Comparison of ENCODE assay signal across 13 cellular contexts in genomic region chr16:89341697-89342694, GRCh38.
DNase-seq lines count a peak whose midpoint lies in the region; ATAC-seq and TF ChIP-seq lines count a peak whose summit lies in the region.
"Had no signal": no experiment of that assay in that cellular context is flagged by ENCODE, and none has a peak within 500 bp of the region (broad histone marks: within the 10 kb centered on the region; RNA-seq: fewer than 3 reads in every experiment).

No MANE protein-coding gene starts in this region.

- no peak overlapping the region for H3K4me3 Mint-ChIP-seq in progenitor cell of endocrine pancreas (ENCODE audit: low read depth)

- peaks cover 100% of the 10 kb centered on the region for H3K79me2 ChIP-seq in SK-N-SH (ENCODE audit: insufficient read depth)
- H3K79me2 ChIP-seq in Karpas-422 (ENCODE audit: low read length) = peaks cover 90% of the 10 kb centered on the region

- peak overlapping the region; percentile 81 for H3K27ac Mint-ChIP-seq in progenitor cell of endocrine pancreas

- DNase-seq in SK-N-SH (no peak), SJCRH30 (no peak), progenitor cell of endocrine pancreas (ENCODE audit: low spot score, unreplicated experiment) (no peak), Karpas-422 (no peak), NOMO-1 (lab: John Stamatoyannopoulos, UW; ENCODE audit: unreplicated experiment in 2 of 2) (no peak), Kasumi-1 (lab: John Stamatoyannopoulos, UW) (no peak)
- DNase-seq: DMS153; hippocampal formation; NCI-H774; stimulated activated CD4-positive, alpha-beta T cell treated with anti-CD3 and anti-CD28 coated beads, Interleukin-4, amount 100 ng/mL, for 4 hours had no signal

- H3K9me3 Mint-ChIP-seq in progenitor cell of endocrine pancreas (ENCODE audit: low read depth) = no peaks in the 10 kb centered on the region

- no peaks in the 10 kb centered on the region for H3K36me3 Mint-ChIP-seq in progenitor cell of endocrine pancreas (ENCODE audit: insufficient read depth)

- H3K27ac ChIP-seq in SK-N-SH (ENCODE audit: low read depth in 2 of 2, low read length in 1 of 2) = no peak overlapping the region; a peak in 1 of 4 replicates
- H3K27ac ChIP-seq in SJCRH30 = peak overlapping the region; percentile 97
- H3K27ac ChIP-seq in esophagus (ENCODE audit: low read depth in 2 of 2, low read length in 1 of 2) = peak overlapping the region; percentile 46 to 87
- H3K27ac ChIP-seq in Karpas-422 (ENCODE audit: low read length) = no peak overlapping the region

- H3K4me1 ChIP-seq in SK-N-SH (ENCODE audit: control insufficient read depth in 1 of 2, insufficient read depth in 2 of 2, low read depth in 1 of 2, low read length in 1 of 2) (peaks cover 4 to 33% of the 10 kb centered on the region in 2 experiments; a peak in 2 of 4 replicates), SJCRH30 (peaks cover 35% of the 10 kb centered on the region), esophagus (ENCODE audit: control insufficient read depth in 2 of 2, insufficient read depth in 2 of 2, low read length in 1 of 2) (peaks cover 8 to 35% of the 10 kb centered on the region in 2 donors), Karpas-422 (ENCODE audit: low read length) (no peaks in the 10 kb centered on the region)

- TF ChIP-seq EP300 in SK-N-SH (IDR thresholded peaks at IDR 0.05; ENCODE audit: borderline replicate concordance in 1 of 2, low read depth in 1 of 2, low read length in 1 of 2) = no peak

- no peak for TF ChIP-seq CTCF in SK-N-SH (IDR thresholded peaks at IDR 0.05)
- no peak for TF ChIP-seq CTCF in progenitor cell of endocrine pancreas (IDR thresholded peaks at IDR 0.05; ENCODE audit: unreplicated experiment)

- peaks cover 31% of the 10 kb centered on the region for H3K4me1 Mint-ChIP-seq in progenitor cell of endocrine pancreas (ENCODE audit: low read depth)

- H3K9me2 ChIP-seq in SK-N-SH = no peaks in the 10 kb centered on the region
- H3K9me2 ChIP-seq in Karpas-422 (replicated peaks; ENCODE audit: insufficient read depth, low read length) = no peaks in the 10 kb centered on the region

- no peaks in the 10 kb centered on the region for H3K27me3 Mint-ChIP-seq in progenitor cell of endocrine pancreas

- ATAC-seq in SK-N-SH treated with all-trans-retinoic acid at 6 μM for 48 hours = no peak
- ATAC-seq: activated CD4-positive, CD25-positive, alpha-beta regulatory T cell treated with anti-CD3 and anti-CD28 coated beads, Interleukin-2, amount 50 U/mL, for 24 hours had no signal

- H3K9ac ChIP-seq in SK-N-SH = no peak overlapping the region
- H3K9ac ChIP-seq in Karpas-422 (ENCODE audit: low read length) = no peak overlapping the region

- H4K20me1 ChIP-seq in SK-N-SH (ENCODE audit: insufficient read depth) = peaks cover 100% of the 10 kb centered on the region
- H4K20me1 ChIP-seq in Karpas-422 (ENCODE audit: insufficient read depth, low read depth, low read length) = peaks cover 34% of the 10 kb centered on the region; the same call in 1 of the 2 replicates

- peaks cover 0 to 5% of the 10 kb centered on the region in 2 experiments for H3K36me3 ChIP-seq in SK-N-SH (replicated peaks in 1 of 2; ENCODE audit: control insufficient read depth in 1 of 2, insufficient read depth in 2 of 2, low read length in 1 of 2)
- H3K36me3 ChIP-seq in SJCRH30 = peaks cover 6% of the 10 kb centered on the region; the same call in 1 of the 2 replicates
- peaks cover 0 to 11% of the 10 kb centered on the region in 2 donors for H3K36me3 ChIP-seq in esophagus (ENCODE audit: control insufficient read depth in 2 of 2, insufficient read depth in 2 of 2, low read length in 1 of 2)
- no peaks in the 10 kb centered on the region for H3K36me3 ChIP-seq in Karpas-422 (ENCODE audit: insufficient read depth, low read length)

- H2AFZ ChIP-seq in SK-N-SH (ENCODE audit: low read depth) (no peak overlapping the region), Karpas-422 (ENCODE audit: low read length) (no peak overlapping the region)

- H3K9me3 ChIP-seq in SK-N-SH (no peaks in the 10 kb centered on the region), SJCRH30 (replicated peaks) (no peaks in the 10 kb centered on the region), esophagus (ENCODE audit: control insufficient read depth in 2 of 2, insufficient read depth in 1 of 2, low read depth in 1 of 2, low read length in 1 of 2) (no peaks in the 10 kb centered on the region), Karpas-422 (ENCODE audit: low read length) (no peaks in the 10 kb centered on the region)

- no peak overlapping the region for H3K4me3 ChIP-seq in SK-N-SH (ENCODE audit: low read depth in 2 of 2, low read length in 1 of 2)
- H3K4me3 ChIP-seq in SJCRH30 = no peak overlapping the region
- no peak overlapping the region for H3K4me3 ChIP-seq in esophagus (ENCODE audit: low read depth in 1 of 2, low read length in 2 of 2)
- no peak overlapping the region for H3K4me3 ChIP-seq in Karpas-422 (ENCODE audit: low read length)

- peaks cover 2% of the 10 kb centered on the region for H3F3A ChIP-seq in SK-N-SH (replicated peaks; ENCODE audit: insufficient read depth)

- 86% methylated on average over 26 of the region's 35 CpGs for WGBS in SK-N-SH (ENCODE audit: low lambda C conversion rate)
- WGBS in esophagus, 2 donors = 66 to 72% methylated on average over 35 of the region's 35 CpGs

- TF ChIP-seq RAD21 in SK-N-SH (IDR thresholded peaks at IDR 0.05; ENCODE audit: low read length) = no peak

- POLR2A ChIA-PET in SK-N-SH (lab: Yijun Ruan, JAX) = no interaction called here

- H3K27me3 ChIP-seq in SK-N-SH (ENCODE audit: insufficient read depth) (no peaks in the 10 kb centered on the region), SJCRH30 (no peaks in the 10 kb centered on the region), esophagus (ENCODE audit: control insufficient read depth in 1 of 2, insufficient read depth in 2 of 2, low read length in 2 of 2) (no peaks in the 10 kb centered on the region), Karpas-422 (ENCODE audit: low read length) (no peaks in the 10 kb centered on the region)

- H3K4me2 ChIP-seq in SK-N-SH = 0 out of 2 replicates have a peak overlapping the region, but pooled peaks have one; percentile 10
- no peak overlapping the region for H3K4me2 ChIP-seq in Karpas-422 (ENCODE audit: low read depth, low read length, poor library complexity, severe bottlenecking)

- CTCF ChIA-PET in SK-N-SH (lab: Yijun Ruan, JAX) = interaction anchor here (0.9 to 1.9 kb wide), 3 partner anchors 8 to 42 kb away, joined by 3 to 9 read pairs (median 3); no protein-coding TSS in a partner anchor

TF ChIP-seq in SK-N-SH, 30 proteins besides CTCF, POLR2A, EP300 and RAD21 (continues in another document):
- TF ChIP-seq FOXM1 (IDR thresholded peaks at IDR 0.05; ENCODE audit: low read depth) (no peak), RCOR1 (IDR thresholded peaks at IDR 0.05; ENCODE audit: low read length) (no peak), GABPA (IDR thresholded peaks at IDR 0.05; ENCODE audit: low read depth) (no peak), CHD2 (IDR thresholded peaks at IDR 0.05; ENCODE audit: low read length, partially characterized antibody) (no peak), EZH2phosphoT487 (IDR thresholded peaks at IDR 0.05; ENCODE audit: borderline replicate concordance, low read depth) (no peak), TEAD4 (IDR thresholded peaks at IDR 0.05; ENCODE audit: borderline replicate concordance, insufficient read depth) (no peak), NRF1 (IDR thresholded peaks at IDR 0.05; ENCODE audit: low read depth, low read length) (no peak), USF1 (IDR thresholded peaks at IDR 0.05; ENCODE audit: borderline replicate concordance, low read depth) (no peak), JUND (IDR thresholded peaks at IDR 0.05) (no peak)

TF ChIP-seq in SK-N-SH treated with all-trans-retinoic acid at 6 μM for 48 hours, 23 proteins besides CTCF, POLR2A, EP300 and RAD21:
- TF ChIP-seq ARNTL (CRISPR knock-in tag; IDR thresholded peaks at IDR 0.05; ENCODE audit: borderline replicate concordance, low read depth) (no peak), ISL1 (CRISPR knock-in tag; IDR thresholded peaks at IDR 0.05) (no peak), ZC3H10 (CRISPR knock-in tag; IDR thresholded peaks at IDR 0.05) (no peak), RARB (CRISPR knock-in tag; IDR thresholded peaks at IDR 0.05) (no peak), SNAI2 (CRISPR knock-in tag; IDR thresholded peaks at IDR 0.05) (no peak)

Comparison
In these comparisons a context has a peak if more than half of its experiments do, and no peak if none do; other contexts are left out.
1. H3K27ac ChIP-seq: peak in SJCRH30 (single experiment) and esophagus (2 of 2); none in SK-N-SH (0 of 2) and Karpas-422 (single experiment).